8 cellular contexts compared by ENCODE assay signal in genomic region chr11:8070417-8071101, GRCh38. TPM values are rescaled to one million over a fixed set of nuclear protein-coding genes. Genes with fewer than 3 reads are reported as not detected.
DNase-seq lines count a peak whose midpoint lies in the region; ATAC-seq and TF ChIP-seq lines count a peak whose summit lies in the region.

No MANE protein-coding gene starts in this region.

- H3K36me3 Mint-ChIP-seq in GM23338 (ENCODE audit: low read depth), result no peaks in the 10 kb centered on the region

- TF ChIP-seq POLR2A in thyroid gland (IDR thresholded peaks at IDR 0.05), result no peak

- H3K9me2 ChIP-seq in GM23338 (ENCODE audit: insufficient read depth), result no peaks in the 10 kb centered on the region

- no peak overlapping the region for H3K4me3 ChIP-seq in GM23338
- H3K4me3 ChIP-seq in thyroid gland (replicated peaks in 1 of 3), result no peak overlapping the region

- H3K36me3 ChIP-seq in GM23338 (ENCODE audit: insufficient read depth), result no peaks in the 10 kb centered on the region
- H3K36me3 ChIP-seq in thyroid gland, result no peaks in the 10 kb centered on the region

- H3K9me3 ChIP-seq in thyroid gland, result no peaks in the 10 kb centered on the region

- H3K27ac ChIP-seq in GM23338 (ENCODE audit: low read depth), result no peak overlapping the region
- H3K27ac ChIP-seq in thyroid gland, result peak overlapping the region in 2 of 3 donors; percentile 91 to 99

- 24 to 34% methylated on average over 3 of the region's 3 CpGs for WGBS in thyroid gland, 2 donors

- no peaks in the 10 kb centered on the region for H3F3A ChIP-seq in GM23338 (replicated peaks; ENCODE audit: low read depth)

- H3K9me3 Mint-ChIP-seq in GM23338, result no peaks in the 10 kb centered on the region; the same call in 2 of the 3 replicates

- in situ Hi-C loops in Caki2 (cut with HindIII; ENCODE audit: low pct_unique_long_range_greater_than_20kb, low sequenced_read_pairs), result no loop called here

- DNase-seq in Caki2 (ENCODE audit: low read depth), result peak; percentile 37
- peak; percentile 60 for DNase-seq in GM23338 (ENCODE audit: low spot score)
- DNase-seq in OCI-M1 (lab: John Stamatoyannopoulos, UW), result peak; percentile 68
- DNase-seq in fibroblast of the conjunctiva (ENCODE audit: low read depth), result peak; percentile 33
- DNase-seq in thyroid gland, result peak; percentile 32 to 41
- no peak for DNase-seq in activated CD4-positive, alpha-beta T cell treated with anti-CD3 and anti-CD28 coated beads for 48 hours

- H3K4me1 Mint-ChIP-seq in GM23338, result peaks cover 49% of the 10 kb centered on the region

- intact Hi-C loops in thyroid gland (cut with DNase I), result loop anchor here (5.0 kb wide), 1 partner anchor 38 kb away; no protein-coding TSS in a partner anchor

- H3K4me3 Mint-ChIP-seq in GM23338, result no peak overlapping the region

- H3K79me2 ChIP-seq in GM23338 (replicated peaks; ENCODE audit: insufficient read depth), result no peaks in the 10 kb centered on the region

- H3K27me3 ChIP-seq in GM23338 (ENCODE audit: insufficient read depth) (no peaks in the 10 kb centered on the region), thyroid gland (no peaks in the 10 kb centered on the region)

- no peaks in the 10 kb centered on the region for H4K20me1 ChIP-seq in GM23338 (replicated peaks; ENCODE audit: insufficient read depth)

- H2AFZ ChIP-seq in GM23338, result no peak overlapping the region

- no peak overlapping the region for H3K4me2 ChIP-seq in GM23338

- ATAC-seq in GM23338 (peak; percentile 6; the same call in 2 of the 3 replicates), GM18909 (IDR thresholded peaks at IDR 0.05; ENCODE audit: poor library complexity, unreplicated experiment) (no peak), HG03025 (IDR thresholded peaks at IDR 0.05; ENCODE audit: low FRiP score, unreplicated experiment) (no peak)

- H3K4me1 ChIP-seq in GM23338 (ENCODE audit: insufficient read depth), result peaks cover 29% of the 10 kb centered on the region
- H3K4me1 ChIP-seq in thyroid gland, result peaks cover 20 to 49% of the 10 kb centered on the region in 2 donors

- H3K27ac Mint-ChIP-seq in GM23338, result no peak overlapping the region

- TF ChIP-seq CTCF in GM23338 (conservative IDR thresholded peaks at IDR 0.05; ENCODE audit: low read depth in 2 of 2) (peak; percentile 43 to 52), thyroid gland (IDR thresholded peaks at IDR 0.05) (peak; percentile 12 to 67 (median 54))

- H3K27me3 Mint-ChIP-seq in GM23338 (ENCODE audit: insufficient read depth, low read depth, poor library complexity), result peaks cover 8% of the 10 kb centered on the region

TF ChIP-seq in GM23338, 12 proteins besides CTCF, POLR2A, EP300 and RAD21:
- TF ChIP-seq STAT1 (IDR thresholded peaks at IDR 0.05; ENCODE audit: unreplicated experiment) (no peak), ZNF114 (CRISPR knock-in tag; IDR thresholded peaks at IDR 0.05) (no peak), POLR2AphosphoS5 (IDR thresholded peaks at IDR 0.05; ENCODE audit: low read depth) (no peak), ETS1 (IDR thresholded peaks at IDR 0.05) (no peak), EZH2 (IDR thresholded peaks at IDR 0.05; ENCODE audit: low read depth, unreplicated experiment) (no peak), JUNB (IDR thresholded peaks at IDR 0.05; ENCODE audit: unreplicated experiment) (no peak), ZNF462 (CRISPR knock-in tag; IDR thresholded peaks at IDR 0.05) (no peak), NANOG (IDR thresholded peaks at IDR 0.05; ENCODE audit: borderline replicate concordance) (no peak)
TF ChIP-seq in GM23338: peak in this region for 0.

RNA-seq across cellular contexts. Expression of gene TUB, which starts 10.5 kb away (rescaled TPM):
- total RNA-seq in Caki2 (2014; rRNA removed; shearing (Covaris generic); ENCODE audit: low replicate concordance), result not detected in 2 replicates
- 23.7 and 30.4 TPM in 2 replicates for total RNA-seq in GM23338 (2014; rRNA removed; shearing (Covaris generic))
- polyA plus RNA-seq in GM23338 (2016; fragmentation: Nextera tagmentation; extraction: Ambion mirVana), result 5.0 and 5.5 TPM in 2 replicates
- 10 to 100 TPM; 16.3 to 25.8 (median 22.7) TPM for total RNA-seq in thyroid gland

Comparison
In these comparisons a context has a peak if more than half of its experiments do, and no peak if none do; other contexts are left out.
1. RNA of gene TUB, which starts 10.5 kb away (total RNA-seq): 23.7 to 30.4 TPM in GM23338 and 16.3 to 25.8 TPM in thyroid gland; not detected in Caki2; every median in the first group is over 10 times any median in the second.